8 cellular contexts compared by ENCODE assay signal in genomic region chr22:50621491-50621880, GRCh38. TPM values are rescaled to one million over a fixed set of nuclear protein-coding genes. Genes with fewer than 3 reads are reported as not detected.
DNase-seq lines count a peak whose midpoint lies in the region; ATAC-seq, FAIRE-seq and TF ChIP-seq lines count a peak whose summit lies in the region.

No MANE protein-coding gene starts in this region.

- no peak for DNase-seq in GM18507 (ENCODE audit: extremely low spot score, insufficient read length, low read depth)
- peak in 3 of 5 donors; percentile 17 to 88 (median 27) for DNase-seq in T-helper 1 cell
- no peak for DNase-seq in colonic mucosa
- no peak for DNase-seq in pancreas
- DNase-seq in NCI-H1436 (lab: John Stamatoyannopoulos, UW) = no peak
- DNase-seq in NCI-H1092 (lab: John Stamatoyannopoulos, UW) = no peak

- peak; percentile 50 for ATAC-seq in HG03175 (IDR thresholded peaks at IDR 0.05; ENCODE audit: unreplicated experiment)
- ATAC-seq in pancreas = peak in 2 of 4 donors; percentile 2 to 9
- no peak for ATAC-seq in GM21447 (IDR thresholded peaks at IDR 0.05; ENCODE audit: unreplicated experiment)

- H3K9ac ChIP-seq in colonic mucosa (ENCODE audit: low read depth in 2 of 2, low read length in 2 of 2) = peak overlapping the region in 1 of 2 donors; percentile 55

- peaks cover 4% of the 10 kb centered on the region for H3K4me1 ChIP-seq in colonic mucosa
- H3K4me1 ChIP-seq in pancreas = peaks cover 19 to 23% (median 21%) of the 10 kb centered on the region in 3 donors

- 18 to 21% methylated on average over 6 of the region's 6 CpGs for WGBS in pancreas, 2 donors

- H3K9me3 ChIP-seq in colonic mucosa (no peaks in the 10 kb centered on the region), pancreas (no peaks in the 10 kb centered on the region)

- H3K27ac ChIP-seq in colonic mucosa (peak overlapping the region; percentile 85), pancreas (peak overlapping the region; percentile 85 to 93 (median 87))

- H3K36me3 ChIP-seq in colonic mucosa (no peaks in the 10 kb centered on the region), pancreas (no peaks in the 10 kb centered on the region)

- H3K27me3 ChIP-seq in colonic mucosa = no peaks in the 10 kb centered on the region
- no peaks in the 10 kb centered on the region for H3K27me3 ChIP-seq in pancreas

- peak overlapping the region; percentile 19 for H3K4me3 ChIP-seq in colonic mucosa
- H3K4me3 ChIP-seq in pancreas = peak overlapping the region in 2 of 4 donors; percentile 3 to 35

- TF ChIP-seq CTCF in colonic mucosa (IDR thresholded peaks at IDR 0.05) = no peak
- no peak for TF ChIP-seq CTCF in pancreas (IDR thresholded peaks at IDR 0.05)

- intact Hi-C loops in colonic mucosa (cut with DNase I) (no loop called here), pancreas (cut with DNase I) (no loop called here)

- FAIRE-seq in GM18507 (lab: Jason Lieb, UNC) (peak; percentile 95), pancreas (lab: Jason Lieb, UNC) (no peak)

RNA-seq across cellular contexts. Expression of gene ARSA, which starts 6.5 kb away (rescaled TPM):
- 10 to 100 TPM; 40.6 to 61.0 TPM for total RNA-seq in colonic mucosa
- total RNA-seq in pancreas = 10 to 100 TPM; 21.9 to 36.2 (median 27.2) TPM
- 100 to 1,000 TPM in 1 of 2 donors, 10 to 100 TPM in 1; 87.1 to 119 TPM for polyA plus RNA-seq in pancreas

RNA-seq across cellular contexts. Expression of gene MAPK8IP2, which starts 20.9 kb away (rescaled TPM):
- total RNA-seq in colonic mucosa (1 to 10 TPM; 1.2 to 1.4 TPM), pancreas (1 to 10 TPM; 1.4 to 3.0 (median 2.3) TPM)
- 10 to 100 TPM in 1 of 2 donors, 1 to 10 TPM in 1; 3.3 to 10.0 TPM for polyA plus RNA-seq in pancreas

RNA-seq across cellular contexts. Expression of gene CHKB, which starts 38.8 kb away (rescaled TPM):
- total RNA-seq in colonic mucosa = 10 to 100 TPM; 52.6 to 89.7 TPM
- 10 to 100 TPM; 20.4 to 55.5 (median 28.3) TPM for total RNA-seq in pancreas
- polyA plus RNA-seq in pancreas = 100 to 1,000 TPM; 236 to 283 TPM

RNA-seq across cellular contexts. Expression of gene CPT1B, which starts 43.3 kb away (rescaled TPM):
- total RNA-seq in colonic mucosa = 10 to 100 TPM; 20.1 to 21.7 TPM
- total RNA-seq in pancreas = 10 to 100 TPM in 3 of 6 donors, 1 to 10 TPM in 3; 7.2 to 26.8 (median 10.1) TPM
- 10 to 100 TPM; 59.7 to 87.0 TPM for polyA plus RNA-seq in pancreas

RNA-seq across cellular contexts. Expression of gene SHANK3, which starts 51.1 kb away (rescaled TPM):
- total RNA-seq in colonic mucosa (1 to 10 TPM; 3.6 to 4.3 TPM), pancreas (1 to 10 TPM; 2.7 to 6.1 (median 3.7) TPM)
- polyA plus RNA-seq in pancreas = 10 to 100 TPM; 18.7 to 18.9 TPM

Comparison
In these comparisons a context has a peak if more than half of its experiments do, and no peak if none do; other contexts are left out.
1. DNase-seq: peak in T-helper 1 cell (3 of 5); none in GM18507 (single experiment), colonic mucosa (single experiment), pancreas (0 of 6), NCI-H1436 (single experiment) and NCI-H1092 (single experiment).